ENCODE assay signal across 8 cellular contexts in genomic region chr6:28136585-28137457, GRCh38. TPM values are rescaled to one million over a fixed set of nuclear protein-coding genes. Genes with fewer than 3 reads are reported as not detected.
DNase-seq lines count a peak whose midpoint lies in the region; ATAC-seq, FAIRE-seq and TF ChIP-seq lines count a peak whose summit lies in the region.

No MANE protein-coding gene starts in this region.

- TF ChIP-seq EP300 in A549 (IDR thresholded peaks at IDR 0.05), result no peak

- 0 out of 5 replicates have a peak, but pooled peaks of 1 of the 2 experiments have one; percentile 13 for TF ChIP-seq RAD21 in A549 (conservative IDR thresholded peaks at IDR 0.05 in 1 of 2, IDR thresholded peaks at IDR 0.05 in 1 of 2)

- TF ChIP-seq POLR2A in A549 (IDR thresholded peaks at IDR 0.05; ENCODE audit: low read length), result peak; percentile 45

- H3K4me2 ChIP-seq in A549, result peak overlapping the region; percentile 76

- POLR2A ChIA-PET in A549 (lab: Yijun Ruan, JAX), result interaction anchor here (0.7 to 1.7 kb wide), 5 partner anchors 12 to 198 kb away, joined by 3 to 7 read pairs (median 4); partner anchors contain the start of genes ZKSCAN4 and ZSCAN16

- no peak for FAIRE-seq in A549 (lab: Jason Lieb, UNC)
- no peak for FAIRE-seq in bronchial epithelial cell (lab: Jason Lieb, UNC)
- FAIRE-seq in small intestine (lab: Jason Lieb, UNC), result no peak

- H3K9me3 ChIP-seq in A549 (no peaks in the 10 kb centered on the region), small intestine (ENCODE audit: control insufficient read depth, low read depth) (no peaks in the 10 kb centered on the region)

- peak; percentile 74 to 84 for ATAC-seq in A549
- peak; percentile 41 for ATAC-seq in GM18861 (IDR thresholded peaks at IDR 0.05; ENCODE audit: unreplicated experiment)
- ATAC-seq in HG03103 (IDR thresholded peaks at IDR 0.05; ENCODE audit: low read depth, unreplicated experiment), result peak; percentile 50

- H3K36me3 ChIP-seq in bronchial epithelial cell (ENCODE audit: control insufficient read depth, insufficient read depth, low read length), result no peaks in the 10 kb centered on the region
- no peaks in the 10 kb centered on the region for H3K36me3 ChIP-seq in small intestine (ENCODE audit: control insufficient read depth in 2 of 2, insufficient read depth in 2 of 2, low read length in 2 of 2)

- H3K4me1 ChIP-seq in A549 (peaks cover 7% of the 10 kb centered on the region; the same call in 1 of the 3 replicates), small intestine (ENCODE audit: control insufficient read depth in 2 of 2, insufficient read depth in 1 of 2, low read depth in 1 of 2, low read length in 1 of 2) (peaks cover 3% of the 10 kb centered on the region in 2 donors)

- H3K27ac ChIP-seq in A549 (peak overlapping the region; percentile 86 to 100), small intestine (ENCODE audit: low read depth in 1 of 2, low read length in 1 of 2) (peak overlapping the region; percentile 84 to 90)

- CTCF ChIA-PET in A549 (lab: Yijun Ruan, JAX), result interaction anchor here (0.6 kb wide), 1 partner anchor 36 kb away, joined by 3 read pairs; no protein-coding TSS in a partner anchor

- H3K27me3 ChIP-seq in bronchial epithelial cell (ENCODE audit: control insufficient read depth, insufficient read depth, low read length) (no peaks in the 10 kb centered on the region), small intestine (ENCODE audit: control insufficient read depth in 2 of 2, insufficient read depth in 2 of 2, low read length in 2 of 2) (no peaks in the 10 kb centered on the region)

- TF ChIP-seq CTCF in A549 (IDR thresholded peaks at IDR 0.05) (no peak), WI38 (IDR thresholded peaks at IDR 0.05; ENCODE audit: low read depth, low read length) (no peak), bronchial epithelial cell (IDR thresholded peaks at IDR 0.05; ENCODE audit: insufficient read depth, low read length, severe bottlenecking) (no peak)

- peak; percentile 65 to 92 for DNase-seq in A549 (ENCODE audit: low read depth in 1 of 2, low spot score in 1 of 2)
- DNase-seq in NCI-H2196 (lab: John Stamatoyannopoulos, UW; ENCODE audit: unreplicated experiment), result peak; percentile 91
- DNase-seq in bronchial epithelial cell (ENCODE audit: low read depth), result peak; percentile 76
- peak; percentile 81 for DNase-seq in iPS-NIHi7 (ENCODE audit: extremely low spot score)
- DNase-seq in small intestine, result peak; percentile 83

- H3K4me3 ChIP-seq in A549 (peak overlapping the region; percentile 67), WI38 (ENCODE audit: low read depth, low read length) (peak overlapping the region; percentile 74), bronchial epithelial cell (ENCODE audit: low read depth, low read length) (peak overlapping the region; percentile 77), small intestine (ENCODE audit: low read depth in 1 of 2, low read length in 2 of 2) (peak overlapping the region; percentile 59 to 84)

- WGBS in A549 (ENCODE audit: missing lambda C conversion rate), result 1% methylated on average over 32 of the region's 57 CpGs
- WGBS in small intestine, 3 donors, result 0% methylated on average over 57 of the region's 57 CpGs

TF ChIP-seq in A549, 52 proteins besides CTCF, POLR2A, EP300 and RAD21 (continues in another document):
- TF ChIP-seq POLR2AphosphoS2 (conservative IDR thresholded peaks at IDR 0.05; ENCODE audit: low read length) (no peak), HEYL (CRISPR knock-in tag; IDR thresholded peaks at IDR 0.05) (no peak), HOXB5 (CRISPR knock-in tag; IDR thresholded peaks at IDR 0.05) (no peak), ZC3H11A (IDR thresholded peaks at IDR 0.05) (no peak), EHF (CRISPR knock-in tag; IDR thresholded peaks at IDR 0.05) (no peak), FOXS1 (CRISPR knock-in tag; IDR thresholded peaks at IDR 0.05) (no peak), MAZ (IDR thresholded peaks at IDR 0.05; ENCODE audit: borderline replicate concordance, low read depth, low read length) (no peak), CHD2 (IDR thresholded peaks at IDR 0.05; ENCODE audit: low read length, partially characterized antibody) (peak; percentile 39), RFX5 (IDR thresholded peaks at IDR 0.05) (no peak), ZNF302 (CRISPR knock-in tag; IDR thresholded peaks at IDR 0.05) (no peak), KDM5A (IDR thresholded peaks at IDR 0.05) (peak; percentile 52; the same call in 1 of the 2 replicates), RNF2 (IDR thresholded peaks at IDR 0.05; ENCODE audit: borderline replicate concordance, low read depth) (no peak), RCOR1 (IDR thresholded peaks at IDR 0.05; ENCODE audit: low read depth, low read length) (no peak), KDM1A (IDR thresholded peaks at IDR 0.05; ENCODE audit: low read depth) (no peak), EHMT2 (IDR thresholded peaks at IDR 0.05; ENCODE audit: low read depth) (no peak), HOXB13 (CRISPR knock-in tag; IDR thresholded peaks at IDR 0.05; ENCODE audit: low read depth) (no peak), NPAS2 (CRISPR knock-in tag; IDR thresholded peaks at IDR 0.05; ENCODE audit: borderline replicate concordance) (no peak), SREBF2 (IDR thresholded peaks at IDR 0.05) (no peak), RARB (CRISPR knock-in tag; IDR thresholded peaks at IDR 0.05) (no peak), HDAC2 (IDR thresholded peaks at IDR 0.05) (no peak), CBX8 (IDR thresholded peaks at IDR 0.05) (no peak), NR3C1 (IDR thresholded peaks at IDR 0.05) (no peak), TFCP2L1 (CRISPR knock-in tag; IDR thresholded peaks at IDR 0.05) (0 out of 2 replicates have a peak, but pooled peaks have one; percentile 43), HOXA7 (CRISPR knock-in tag; IDR thresholded peaks at IDR 0.05) (no peak)
- TF ChIP-seq, protein P1, sequence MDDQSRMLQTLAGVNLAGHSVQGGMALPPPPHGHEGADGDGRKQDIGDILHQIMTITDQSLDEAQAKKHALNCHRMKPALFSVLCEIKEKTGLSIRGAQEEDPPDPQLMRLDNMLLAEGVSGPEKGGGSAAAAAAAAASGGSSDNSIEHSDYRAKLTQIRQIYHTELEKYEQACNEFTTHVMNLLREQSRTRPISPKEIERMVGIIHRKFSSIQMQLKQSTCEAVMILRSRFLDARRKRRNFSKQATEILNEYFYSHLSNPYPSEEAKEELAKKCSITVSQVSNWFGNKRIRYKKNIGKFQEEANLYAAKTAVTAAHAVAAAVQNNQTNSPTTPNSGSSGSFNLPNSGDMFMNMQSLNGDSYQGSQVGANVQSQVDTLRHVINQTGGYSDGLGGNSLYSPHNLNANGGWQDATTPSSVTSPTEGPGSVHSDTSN (IDR thresholded peaks at IDR 0.05), result peak; percentile 62; the same call in 1 of the 2 replicates
- TF ChIP-seq, protein P2, sequence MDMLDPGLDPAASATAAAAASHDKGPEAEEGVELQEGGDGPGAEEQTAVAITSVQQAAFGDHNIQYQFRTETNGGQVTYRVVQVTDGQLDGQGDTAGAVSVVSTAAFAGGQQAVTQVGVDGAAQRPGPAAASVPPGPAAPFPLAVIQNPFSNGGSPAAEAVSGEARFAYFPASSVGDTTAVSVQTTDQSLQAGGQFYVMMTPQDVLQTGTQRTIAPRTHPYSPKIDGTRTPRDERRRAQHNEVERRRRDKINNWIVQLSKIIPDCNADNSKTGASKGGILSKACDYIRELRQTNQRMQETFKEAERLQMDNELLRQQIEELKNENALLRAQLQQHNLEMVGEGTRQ (IDR thresholded peaks at IDR 0.05), result no peak
- TF ChIP-seq, protein P3, sequence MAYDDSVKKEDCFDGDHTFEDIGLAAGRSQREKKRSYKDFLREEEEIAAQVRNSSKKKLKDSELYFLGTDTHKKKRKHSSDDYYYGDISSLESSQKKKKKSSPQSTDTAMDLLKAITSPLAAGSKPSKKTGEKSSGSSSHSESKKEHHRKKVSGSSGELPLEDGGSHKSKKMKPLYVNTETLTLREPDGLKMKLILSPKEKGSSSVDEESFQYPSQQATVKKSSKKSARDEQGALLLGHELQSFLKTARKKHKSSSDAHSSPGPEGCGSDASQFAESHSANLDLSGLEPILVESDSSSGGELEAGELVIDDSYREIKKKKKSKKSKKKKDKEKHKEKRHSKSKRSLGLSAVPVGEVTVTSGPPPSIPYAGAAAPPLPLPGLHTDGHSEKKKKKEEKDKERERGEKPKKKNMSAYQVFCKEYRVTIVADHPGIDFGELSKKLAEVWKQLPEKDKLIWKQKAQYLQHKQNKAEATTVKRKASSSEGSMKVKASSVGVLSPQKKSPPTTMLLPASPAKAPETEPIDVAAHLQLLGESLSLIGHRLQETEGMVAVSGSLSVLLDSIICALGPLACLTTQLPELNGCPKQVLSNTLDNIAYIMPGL (CRISPR knock-in tag; IDR thresholded peaks at IDR 0.05; ENCODE audit: borderline replicate concordance), result no peak

RNA-seq across cellular contexts. Expression of gene ZKSCAN8, which starts 4.9 kb away (rescaled TPM):
- polyA plus RNA-seq in A549 (2011; rRNA removed), result 8.9 and 16.2 TPM in 2 replicates
- polyA plus RNA-seq in A549 (2012; cell fraction: cytosol; rRNA removed), result 1.7 TPM in 2 replicates
- polyA plus RNA-seq in A549 (2012; cell fraction: nucleus; rRNA removed), result 3.1 and 5.4 TPM in 2 replicates
- polyA plus RNA-seq in A549 (2017; fragmentation: RNase III; extraction: RNeasy Plus Mini Kit Qiagen cat#74134 plus additional on column Dnase treatment), result 6.9 to 8.5 TPM (median 8.4 TPM) in 3 replicates
- 14.8 and 25.5 TPM in 2 replicates for polyA minus RNA-seq in A549 (2011; rRNA and poly(A)+ RNA removed)
- 6.4 and 9.7 TPM in 2 replicates for total RNA-seq in bronchial epithelial cell
- 1 to 10 TPM; 1.1 to 3.0 (median 1.6) TPM for polyA plus RNA-seq in small intestine

RNA-seq across cellular contexts. Expression of gene ZSCAN16, which starts 12.4 kb away (rescaled TPM):
- polyA plus RNA-seq in A549 (2011; rRNA removed) (5.5 and 6.0 TPM in 2 replicates), A549 (2017; fragmentation: RNase III; extraction: RNeasy Plus Mini Kit Qiagen cat#74134 plus additional on column Dnase treatment) (5.7 to 6.1 TPM (median 5.8 TPM) in 3 replicates), small intestine (10 to 100 TPM in 2 of 3 donors, 1 to 10 TPM in 1; 8.6 to 15.4 (median 11.3) TPM)
- polyA plus RNA-seq in A549 (2012; cell fraction: cytosol; rRNA removed), result 2.4 and 2.8 TPM in 2 replicates
- 1.5 and 1.7 TPM in 2 replicates for polyA plus RNA-seq in A549 (2012; cell fraction: nucleus; rRNA removed)
- 4.4 and 5.0 TPM in 2 replicates for polyA minus RNA-seq in A549 (2011; rRNA and poly(A)+ RNA removed)
- total RNA-seq in bronchial epithelial cell, result 9.5 and 11.1 TPM in 2 replicates

RNA-seq across cellular contexts. Expression of gene ZNF165, which starts 56.5 kb away (rescaled TPM):
- polyA plus RNA-seq in A549 (2011; rRNA removed), result 0.71 and 0.72 TPM in 2 replicates
- 0.19 and 0.23 TPM in 2 replicates for polyA plus RNA-seq in A549 (2012; cell fraction: cytosol; rRNA removed)
- 0.16 and 0.19 TPM in 2 replicates for polyA plus RNA-seq in A549 (2012; cell fraction: nucleus; rRNA removed)
- polyA plus RNA-seq in A549 (2017; fragmentation: RNase III; extraction: RNeasy Plus Mini Kit Qiagen cat#74134 plus additional on column Dnase treatment), result 0.62 to 0.76 TPM (median 0.63 TPM) in 3 replicates
- 0.50 and 0.97 TPM in 2 replicates for polyA minus RNA-seq in A549 (2011; rRNA and poly(A)+ RNA removed)
- 2.6 and 4.7 TPM in 2 replicates for total RNA-seq in bronchial epithelial cell
- polyA plus RNA-seq in small intestine, result 1 to 10 TPM; 2.7 to 4.3 (median 4.1) TPM

Comparison
In these comparisons a context has a peak if more than half of its experiments do, and no peak if none do; other contexts are left out.
1. Peak in every context shown above with its lines: DNase-seq, ATAC-seq, H3K4me3 ChIP-seq and H3K27ac ChIP-seq.